1 cellular context compared by ENCODE assay signal in the genomic region with DNA sequence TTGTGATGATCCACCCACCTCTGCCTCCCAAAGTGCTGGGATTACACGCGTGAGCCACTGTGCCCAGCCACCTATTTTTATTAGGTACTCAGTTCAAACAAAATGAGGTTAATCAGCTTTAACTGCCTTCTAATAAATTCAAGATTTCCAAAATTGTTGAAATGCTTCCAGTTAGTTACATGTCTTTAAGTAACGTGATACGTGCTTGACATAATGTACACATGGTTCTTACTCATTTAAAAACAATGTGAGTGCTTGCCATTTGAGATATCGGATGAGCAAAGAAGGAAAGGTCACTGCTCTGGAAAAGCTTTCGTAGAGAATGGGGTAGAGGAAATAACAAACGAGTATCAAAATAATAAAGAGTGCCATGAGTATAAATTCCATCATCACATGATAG.
TF ChIP-seq lines count a peak whose summit lies in the region.

No MANE protein-coding gene starts in this region.

TF ChIP-seq in HEK293, 187 proteins besides CTCF, POLR2A, EP300 and RAD21 (continued from another document and continues in another):
- no peak for TF ChIP-seq ZBTB20 (tag by site-specific recombination; IDR thresholded peaks at IDR 0.05)
- no peak for TF ChIP-seq ZNF223 (tag by site-specific recombination; IDR thresholded peaks at IDR 0.05)
- TF ChIP-seq, protein P1, sequence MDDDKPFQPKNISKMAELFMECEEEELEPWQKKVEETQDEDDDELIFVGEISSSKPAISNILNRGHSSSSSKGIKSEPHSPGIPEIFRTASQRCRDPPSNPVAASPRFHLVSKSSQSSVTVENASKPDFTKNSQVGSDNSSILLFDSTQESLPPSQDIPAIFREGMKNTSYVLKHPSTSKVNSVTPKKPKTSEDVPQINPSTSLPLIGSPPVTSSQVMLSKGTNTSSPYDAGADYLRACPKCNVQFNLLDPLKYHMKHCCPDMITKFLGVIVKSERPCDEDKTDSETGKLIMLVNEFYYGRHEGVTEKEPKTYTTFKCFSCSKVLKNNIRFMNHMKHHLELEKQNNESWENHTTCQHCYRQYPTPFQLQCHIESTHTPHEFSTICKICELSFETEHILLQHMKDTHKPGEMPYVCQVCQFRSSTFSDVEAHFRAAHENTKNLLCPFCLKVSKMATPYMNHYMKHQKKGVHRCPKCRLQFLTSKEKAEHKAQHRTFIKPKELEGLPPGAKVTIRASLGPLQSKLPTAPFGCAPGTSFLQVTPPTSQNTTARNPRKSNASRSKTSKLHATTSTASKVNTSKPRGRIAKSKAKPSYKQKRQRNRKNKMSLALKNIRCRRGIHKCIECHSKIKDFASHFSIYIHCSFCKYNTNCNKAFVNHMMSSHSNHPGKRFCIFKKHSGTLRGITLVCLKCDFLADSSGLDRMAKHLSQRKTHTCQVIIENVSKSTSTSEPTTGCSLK (tag by site-specific recombination; IDR thresholded peaks at IDR 0.05): no peak
- no peak for TF ChIP-seq ZNF157 (tag by site-specific recombination; IDR thresholded peaks at IDR 0.05)
- TF ChIP-seq GLI4 (tag by site-specific recombination; IDR thresholded peaks at IDR 0.05): no peak
- TF ChIP-seq MYNN (tag by site-specific recombination; IDR thresholded peaks at IDR 0.05; ENCODE audit: borderline replicate concordance): no peak
- TF ChIP-seq ZNF214 (tag by site-specific recombination; IDR thresholded peaks at IDR 0.05; ENCODE audit: borderline replicate concordance): no peak
- no peak for TF ChIP-seq ZNF391 (tag by site-specific recombination; IDR thresholded peaks at IDR 0.05; ENCODE audit: borderline replicate concordance, low read depth)
- no peak for TF ChIP-seq TCF7L2 (IDR thresholded peaks at IDR 0.05; ENCODE audit: borderline replicate concordance, low read depth, low read length)
- TF ChIP-seq ZSCAN30 (tag by site-specific recombination; IDR thresholded peaks at IDR 0.05): no peak
- TF ChIP-seq, protein P2, sequence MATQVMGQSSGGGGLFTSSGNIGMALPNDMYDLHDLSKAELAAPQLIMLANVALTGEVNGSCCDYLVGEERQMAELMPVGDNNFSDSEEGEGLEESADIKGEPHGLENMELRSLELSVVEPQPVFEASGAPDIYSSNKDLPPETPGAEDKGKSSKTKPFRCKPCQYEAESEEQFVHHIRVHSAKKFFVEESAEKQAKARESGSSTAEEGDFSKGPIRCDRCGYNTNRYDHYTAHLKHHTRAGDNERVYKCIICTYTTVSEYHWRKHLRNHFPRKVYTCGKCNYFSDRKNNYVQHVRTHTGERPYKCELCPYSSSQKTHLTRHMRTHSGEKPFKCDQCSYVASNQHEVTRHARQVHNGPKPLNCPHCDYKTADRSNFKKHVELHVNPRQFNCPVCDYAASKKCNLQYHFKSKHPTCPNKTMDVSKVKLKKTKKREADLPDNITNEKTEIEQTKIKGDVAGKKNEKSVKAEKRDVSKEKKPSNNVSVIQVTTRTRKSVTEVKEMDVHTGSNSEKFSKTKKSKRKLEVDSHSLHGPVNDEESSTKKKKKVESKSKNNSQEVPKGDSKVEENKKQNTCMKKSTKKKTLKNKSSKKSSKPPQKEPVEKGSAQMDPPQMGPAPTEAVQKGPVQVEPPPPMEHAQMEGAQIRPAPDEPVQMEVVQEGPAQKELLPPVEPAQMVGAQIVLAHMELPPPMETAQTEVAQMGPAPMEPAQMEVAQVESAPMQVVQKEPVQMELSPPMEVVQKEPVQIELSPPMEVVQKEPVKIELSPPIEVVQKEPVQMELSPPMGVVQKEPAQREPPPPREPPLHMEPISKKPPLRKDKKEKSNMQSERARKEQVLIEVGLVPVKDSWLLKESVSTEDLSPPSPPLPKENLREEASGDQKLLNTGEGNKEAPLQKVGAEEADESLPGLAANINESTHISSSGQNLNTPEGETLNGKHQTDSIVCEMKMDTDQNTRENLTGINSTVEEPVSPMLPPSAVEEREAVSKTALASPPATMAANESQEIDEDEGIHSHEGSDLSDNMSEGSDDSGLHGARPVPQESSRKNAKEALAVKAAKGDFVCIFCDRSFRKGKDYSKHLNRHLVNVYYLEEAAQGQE (tag by site-specific recombination; IDR thresholded peaks at IDR 0.05): no peak
- TF ChIP-seq RBAK (tag by site-specific recombination; IDR thresholded peaks at IDR 0.05): no peak
- TF ChIP-seq, protein P3, sequence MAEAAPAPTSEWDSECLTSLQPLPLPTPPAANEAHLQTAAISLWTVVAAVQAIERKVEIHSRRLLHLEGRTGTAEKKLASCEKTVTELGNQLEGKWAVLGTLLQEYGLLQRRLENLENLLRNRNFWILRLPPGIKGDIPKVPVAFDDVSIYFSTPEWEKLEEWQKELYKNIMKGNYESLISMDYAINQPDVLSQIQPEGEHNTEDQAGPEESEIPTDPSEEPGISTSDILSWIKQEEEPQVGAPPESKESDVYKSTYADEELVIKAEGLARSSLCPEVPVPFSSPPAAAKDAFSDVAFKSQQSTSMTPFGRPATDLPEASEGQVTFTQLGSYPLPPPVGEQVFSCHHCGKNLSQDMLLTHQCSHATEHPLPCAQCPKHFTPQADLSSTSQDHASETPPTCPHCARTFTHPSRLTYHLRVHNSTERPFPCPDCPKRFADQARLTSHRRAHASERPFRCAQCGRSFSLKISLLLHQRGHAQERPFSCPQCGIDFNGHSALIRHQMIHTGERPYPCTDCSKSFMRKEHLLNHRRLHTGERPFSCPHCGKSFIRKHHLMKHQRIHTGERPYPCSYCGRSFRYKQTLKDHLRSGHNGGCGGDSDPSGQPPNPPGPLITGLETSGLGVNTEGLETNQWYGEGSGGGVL (tag by site-specific recombination; IDR thresholded peaks at IDR 0.05): no peak
- no peak for TF ChIP-seq ZNF202 (tag by site-specific recombination; IDR thresholded peaks at IDR 0.05; ENCODE audit: borderline replicate concordance)
- TF ChIP-seq ZNF341 (tag by site-specific recombination; IDR thresholded peaks at IDR 0.05; ENCODE audit: low read depth): no peak
- peak; percentile 49; the same call in 1 of the 2 replicates for TF ChIP-seq ZNF501 (tag by site-specific recombination; IDR thresholded peaks at IDR 0.05)
- TF ChIP-seq ZNF571 (tag by site-specific recombination; IDR thresholded peaks at IDR 0.05): no peak
- TF ChIP-seq, protein P4, sequence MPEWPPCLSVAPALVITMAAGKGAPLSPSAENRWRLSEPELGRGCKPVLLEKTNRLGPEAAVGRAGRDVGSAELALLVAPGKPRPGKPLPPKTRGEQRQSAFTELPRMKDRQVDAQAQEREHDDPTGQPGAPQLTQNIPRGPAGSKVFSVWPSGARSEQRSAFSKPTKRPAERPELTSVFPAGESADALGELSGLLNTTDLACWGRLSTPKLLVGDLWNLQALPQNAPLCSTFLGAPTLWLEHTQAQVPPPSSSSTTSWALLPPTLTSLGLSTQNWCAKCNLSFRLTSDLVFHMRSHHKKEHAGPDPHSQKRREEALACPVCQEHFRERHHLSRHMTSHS (tag by site-specific recombination; IDR thresholded peaks at IDR 0.05): no peak
- TF ChIP-seq PRDM1 (tag by site-specific recombination; IDR thresholded peaks at IDR 0.05): peak; percentile 40; the same call in 1 of the 2 replicates
- TF ChIP-seq, protein P5, sequence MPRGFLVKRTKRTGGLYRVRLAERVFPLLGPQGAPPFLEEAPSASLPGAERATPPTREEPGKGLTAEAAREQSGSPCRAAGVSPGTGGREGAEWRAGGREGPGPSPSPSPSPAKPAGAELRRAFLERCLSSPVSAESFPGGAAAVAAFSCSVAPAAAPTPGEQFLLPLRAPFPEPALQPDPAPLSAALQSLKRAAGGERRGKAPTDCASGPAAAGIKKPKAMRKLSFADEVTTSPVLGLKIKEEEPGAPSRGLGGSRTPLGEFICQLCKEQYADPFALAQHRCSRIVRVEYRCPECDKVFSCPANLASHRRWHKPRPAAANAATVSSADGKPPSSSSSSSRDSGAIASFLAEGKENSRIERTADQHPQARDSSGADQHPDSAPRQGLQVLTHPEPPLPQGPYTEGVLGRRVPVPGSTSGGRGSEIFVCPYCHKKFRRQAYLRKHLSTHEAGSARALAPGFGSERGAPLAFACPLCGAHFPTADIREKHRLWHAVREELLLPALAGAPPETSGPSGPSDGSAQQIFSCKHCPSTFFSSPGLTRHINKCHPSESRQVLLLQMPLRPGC (tag by site-specific recombination; IDR thresholded peaks at IDR 0.05): no peak
- 0 out of 2 replicates have a peak, but pooled peaks have one; percentile 51 for TF ChIP-seq KLF8 (tag by site-specific recombination; IDR thresholded peaks at IDR 0.05)
- TF ChIP-seq, protein P6, sequence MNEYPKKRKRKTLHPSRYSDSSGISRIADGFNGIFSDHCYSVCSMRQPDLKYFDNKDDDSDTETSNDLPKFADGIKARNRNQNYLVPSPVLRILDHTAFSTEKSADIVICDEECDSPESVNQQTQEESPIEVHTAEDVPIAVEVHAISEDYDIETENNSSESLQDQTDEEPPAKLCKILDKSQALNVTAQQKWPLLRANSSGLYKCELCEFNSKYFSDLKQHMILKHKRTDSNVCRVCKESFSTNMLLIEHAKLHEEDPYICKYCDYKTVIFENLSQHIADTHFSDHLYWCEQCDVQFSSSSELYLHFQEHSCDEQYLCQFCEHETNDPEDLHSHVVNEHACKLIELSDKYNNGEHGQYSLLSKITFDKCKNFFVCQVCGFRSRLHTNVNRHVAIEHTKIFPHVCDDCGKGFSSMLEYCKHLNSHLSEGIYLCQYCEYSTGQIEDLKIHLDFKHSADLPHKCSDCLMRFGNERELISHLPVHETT (tag by site-specific recombination; IDR thresholded peaks at IDR 0.05): peak; percentile 59; the same call in 1 of the 2 replicates
- TF ChIP-seq ZNF791 (tag by site-specific recombination; IDR thresholded peaks at IDR 0.05): no peak
- TF ChIP-seq ZNF561 (tag by site-specific recombination; IDR thresholded peaks at IDR 0.05; ENCODE audit: borderline replicate concordance): no peak
- TF ChIP-seq TRIM28 (IDR thresholded peaks at IDR 0.05; ENCODE audit: borderline replicate concordance, low read length): no peak
- TF ChIP-seq ZNF777 (tag by site-specific recombination; IDR thresholded peaks at IDR 0.05; ENCODE audit: borderline replicate concordance): no peak
- TF ChIP-seq ZFP69B (tag by site-specific recombination; IDR thresholded peaks at IDR 0.05): no peak
- no peak for TF ChIP-seq ZNF324 (tag by site-specific recombination; IDR thresholded peaks at IDR 0.05)
- TF ChIP-seq WT1 (tag by site-specific recombination; IDR thresholded peaks at IDR 0.05): no peak
- no peak for TF ChIP-seq ZNF624 (tag by site-specific recombination; IDR thresholded peaks at IDR 0.05)
- no peak for TF ChIP-seq ZNF768 (tag by site-specific recombination; IDR thresholded peaks at IDR 0.05)
- no peak for TF ChIP-seq SP2 (tag by site-specific recombination; IDR thresholded peaks at IDR 0.05)
- TF ChIP-seq ZNF416 (tag by site-specific recombination; IDR thresholded peaks at IDR 0.05): no peak
- TF ChIP-seq, protein P7, sequence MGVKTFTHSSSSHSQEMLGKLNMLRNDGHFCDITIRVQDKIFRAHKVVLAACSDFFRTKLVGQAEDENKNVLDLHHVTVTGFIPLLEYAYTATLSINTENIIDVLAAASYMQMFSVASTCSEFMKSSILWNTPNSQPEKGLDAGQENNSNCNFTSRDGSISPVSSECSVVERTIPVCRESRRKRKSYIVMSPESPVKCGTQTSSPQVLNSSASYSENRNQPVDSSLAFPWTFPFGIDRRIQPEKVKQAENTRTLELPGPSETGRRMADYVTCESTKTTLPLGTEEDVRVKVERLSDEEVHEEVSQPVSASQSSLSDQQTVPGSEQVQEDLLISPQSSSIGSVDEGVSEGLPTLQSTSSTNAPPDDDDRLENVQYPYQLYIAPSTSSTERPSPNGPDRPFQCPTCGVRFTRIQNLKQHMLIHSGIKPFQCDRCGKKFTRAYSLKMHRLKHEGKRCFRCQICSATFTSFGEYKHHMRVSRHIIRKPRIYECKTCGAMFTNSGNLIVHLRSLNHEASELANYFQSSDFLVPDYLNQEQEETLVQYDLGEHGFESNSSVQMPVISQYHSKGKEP (tag by site-specific recombination; IDR thresholded peaks at IDR 0.05): no peak
- TF ChIP-seq ZXDB (tag by site-specific recombination; IDR thresholded peaks at IDR 0.05): peak; percentile 69; the same call in 1 of the 2 replicates
- peak; percentile 80 for TF ChIP-seq ZEB2 (tag by site-specific recombination; IDR thresholded peaks at IDR 0.05)
- TF ChIP-seq ZNF830 (tag by site-specific recombination; IDR thresholded peaks at IDR 0.05; ENCODE audit: low read depth): no peak
- no peak for TF ChIP-seq YY1 (tag by site-specific recombination; IDR thresholded peaks at IDR 0.05)
- no peak for TF ChIP-seq ZNF239 (tag by site-specific recombination; IDR thresholded peaks at IDR 0.05)
- no peak for TF ChIP-seq ZNF610 (tag by site-specific recombination; IDR thresholded peaks at IDR 0.05; ENCODE audit: borderline replicate concordance)
- no peak for TF ChIP-seq REPIN1 (tag by site-specific recombination; IDR thresholded peaks at IDR 0.05; ENCODE audit: low read depth)
- TF ChIP-seq ZBTB8A (tag by site-specific recombination; IDR thresholded peaks at IDR 0.05): no peak
- no peak for TF ChIP-seq ZNF146 (tag by site-specific recombination; IDR thresholded peaks at IDR 0.05)
- TF ChIP-seq ZNF292 (tag by site-specific recombination; IDR thresholded peaks at IDR 0.05; ENCODE audit: borderline replicate concordance, low read depth): no peak
- TF ChIP-seq BCL11B (tag by site-specific recombination; IDR thresholded peaks at IDR 0.05; ENCODE audit: low read depth): no peak
- TF ChIP-seq, protein P8, sequence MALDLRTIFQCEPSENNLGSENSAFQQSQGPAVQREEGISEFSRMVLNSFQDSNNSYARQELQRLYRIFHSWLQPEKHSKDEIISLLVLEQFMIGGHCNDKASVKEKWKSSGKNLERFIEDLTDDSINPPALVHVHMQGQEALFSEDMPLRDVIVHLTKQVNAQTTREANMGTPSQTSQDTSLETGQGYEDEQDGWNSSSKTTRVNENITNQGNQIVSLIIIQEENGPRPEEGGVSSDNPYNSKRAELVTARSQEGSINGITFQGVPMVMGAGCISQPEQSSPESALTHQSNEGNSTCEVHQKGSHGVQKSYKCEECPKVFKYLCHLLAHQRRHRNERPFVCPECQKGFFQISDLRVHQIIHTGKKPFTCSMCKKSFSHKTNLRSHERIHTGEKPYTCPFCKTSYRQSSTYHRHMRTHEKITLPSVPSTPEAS (tag by site-specific recombination; IDR thresholded peaks at IDR 0.05): no peak
- TF ChIP-seq, protein P9, sequence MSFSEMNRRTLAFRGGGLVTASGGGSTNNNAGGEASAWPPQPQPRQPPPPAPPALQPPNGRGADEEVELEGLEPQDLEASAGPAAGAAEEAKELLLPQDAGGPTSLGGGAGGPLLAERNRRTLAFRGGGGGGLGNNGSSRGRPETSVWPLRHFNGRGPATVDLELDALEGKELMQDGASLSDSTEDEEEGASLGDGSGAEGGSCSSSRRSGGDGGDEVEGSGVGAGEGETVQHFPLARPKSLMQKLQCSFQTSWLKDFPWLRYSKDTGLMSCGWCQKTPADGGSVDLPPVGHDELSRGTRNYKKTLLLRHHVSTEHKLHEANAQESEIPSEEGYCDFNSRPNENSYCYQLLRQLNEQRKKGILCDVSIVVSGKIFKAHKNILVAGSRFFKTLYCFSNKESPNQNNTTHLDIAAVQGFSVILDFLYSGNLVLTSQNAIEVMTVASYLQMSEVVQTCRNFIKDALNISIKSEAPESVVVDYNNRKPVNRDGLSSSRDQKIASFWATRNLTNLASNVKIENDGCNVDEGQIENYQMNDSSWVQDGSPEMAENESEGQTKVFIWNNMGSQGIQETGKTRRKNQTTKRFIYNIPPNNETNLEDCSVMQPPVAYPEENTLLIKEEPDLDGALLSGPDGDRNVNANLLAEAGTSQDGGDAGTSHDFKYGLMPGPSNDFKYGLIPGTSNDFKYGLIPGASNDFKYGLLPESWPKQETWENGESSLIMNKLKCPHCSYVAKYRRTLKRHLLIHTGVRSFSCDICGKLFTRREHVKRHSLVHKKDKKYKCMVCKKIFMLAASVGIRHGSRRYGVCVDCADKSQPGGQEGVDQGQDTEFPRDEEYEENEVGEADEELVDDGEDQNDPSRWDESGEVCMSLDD (tag by site-specific recombination; IDR thresholded peaks at IDR 0.05): no peak
